23 cellular contexts compared by ENCODE assay signal in genomic region chr1:209395169-209395568, GRCh38.
DNase-seq lines count a peak whose midpoint lies in the region; ATAC-seq and TF ChIP-seq lines count a peak whose summit lies in the region.
"Had no signal": no experiment of that assay in that cellular context is flagged by ENCODE, and none has a peak within 500 bp of the region (broad histone marks: within the 10 kb centered on the region; RNA-seq: fewer than 3 reads in every experiment).

No MANE protein-coding gene starts in this region.

- H3K36me3 Mint-ChIP-seq in osteocyte (ENCODE audit: unreplicated experiment), result no peaks in the 10 kb centered on the region
- H3K36me3 Mint-ChIP-seq in effector memory CD8-positive, alpha-beta T cell (ENCODE audit: insufficient read depth), result no peaks in the 10 kb centered on the region
- H3K36me3 Mint-ChIP-seq: activated naive CD8-positive, alpha-beta T cell; CD4-positive, CD25-positive, alpha-beta regulatory T cell; natural killer cell treated with Interleukin-12 subunit alpha and Interleukin-12 subunit beta and Interleukin-15 and Interleukin-18, amount 100 ng/mL, for 72 hours had no signal

- ATAC-seq in effector memory CD8-positive, alpha-beta T cell (replicated peaks), result no peak
- ATAC-seq in HG03159 (IDR thresholded peaks at IDR 0.05; ENCODE audit: unreplicated experiment) (no peak), GM21360 (IDR thresholded peaks at IDR 0.05; ENCODE audit: unreplicated experiment) (no peak), HG02938 (IDR thresholded peaks at IDR 0.05; ENCODE audit: unreplicated experiment) (no peak)
- ATAC-seq: natural killer cell treated with Interleukin-12 subunit alpha and Interleukin-12 subunit beta and Interleukin-15 and Interleukin-18, amount 100 ng/mL, for 72 hours; stimulated activated naive CD8-positive, alpha-beta T cell treated with anti-CD3 and anti-CD28 coated beads, Interleukin-15, amount 100 ng/mL, for 72 hours had no signal

- no peaks in the 10 kb centered on the region for H3K27me3 Mint-ChIP-seq in osteocyte (ENCODE audit: unreplicated experiment)
- peaks cover 30 to 32% of the 10 kb centered on the region in 2 donors for H3K27me3 Mint-ChIP-seq in effector memory CD8-positive, alpha-beta T cell

- peak; percentile 68 for DNase-seq in ELF-1 (ENCODE audit: low read depth, low spot score)
- DNase-seq in SW480 (ENCODE audit: low spot score), result peak; percentile 79
- DNase-seq in foreskin melanocyte, result peak; percentile 14
- DNase-seq in osteocyte (ENCODE audit: extremely low spot score, unreplicated experiment), result no peak
- no peak for DNase-seq in effector memory CD8-positive, alpha-beta T cell
- DNase-seq: activated CD4-positive, alpha-beta T cell treated with anti-CD3 and anti-CD28 coated beads, Interleukin-2, amount 50 U/mL, for 48 hours; activated CD8-positive, alpha-beta memory T cell treated with anti-CD3 and anti-CD28 coated beads, Interleukin-2, amount 50 U/mL, for 4 hours; aorta; CD4-positive, CD25-positive, alpha-beta regulatory T cell; DMS 273 treated with DMSO at 0.1 percent for 48 hours; left ventricle myocardium inferior; NCI-H1436 treated with DMSO at 0.1 percent for 48 hours; sigmoid colon; stimulated activated CD4-positive, alpha-beta T cell treated with anti-CD3 and anti-CD28 coated beads, Interleukin-15, amount 100 ng/mL, for 24 hours; stimulated activated naive CD8-positive, alpha-beta T cell treated with anti-CD3 and anti-CD28 coated beads, Interleukin-15, amount 100 ng/mL, for 72 hours; thyroid gland had no signal

- peak overlapping the region; percentile 31 for H3K27ac Mint-ChIP-seq in osteocyte (ENCODE audit: unreplicated experiment)
- no peak overlapping the region for H3K27ac Mint-ChIP-seq in effector memory CD8-positive, alpha-beta T cell
- H3K27ac Mint-ChIP-seq: activated naive CD8-positive, alpha-beta T cell; activated T-helper 2 cell treated with anti-CD3 and anti-CD28 coated beads, Interferon-gamma antibody, Interleukin-2, Interleukin-4, amounts not matched to agents 10 μg/mL and 5 μg/mL and 100 μg/mL, durations not matched to agents 14 hours and 24 hours and 36 hours; CD4-positive, CD25-positive, alpha-beta regulatory T cell; natural killer cell treated with Interleukin-12 subunit alpha and Interleukin-12 subunit beta and Interleukin-15 and Interleukin-18, amount 100 ng/mL, for 72 hours; stimulated activated naive CD8-positive, alpha-beta T cell treated with anti-CD3 and anti-CD28 coated beads, Interleukin-15, amount 100 ng/mL, for 72 hours had no signal

- H3K9me3 Mint-ChIP-seq in osteocyte (ENCODE audit: unreplicated experiment), result no peaks in the 10 kb centered on the region
- no peaks in the 10 kb centered on the region for H3K9me3 Mint-ChIP-seq in effector memory CD8-positive, alpha-beta T cell
- H3K9me3 Mint-ChIP-seq: activated T-helper 2 cell treated with anti-CD3 and anti-CD28 coated beads, Interferon-gamma antibody, Interleukin-2, Interleukin-4, amounts not matched to agents 10 μg/mL and 5 μg/mL and 100 μg/mL, durations not matched to agents 14 hours and 24 hours and 36 hours; central memory CD8-positive, alpha-beta T cell; natural killer cell treated with Interleukin-12 subunit alpha and Interleukin-12 subunit beta and Interleukin-15 and Interleukin-18, amount 100 ng/mL, for 72 hours; stimulated activated naive CD8-positive, alpha-beta T cell treated with anti-CD3 and anti-CD28 coated beads, Interleukin-15, amount 100 ng/mL, for 72 hours had no signal

- H3K4me3 Mint-ChIP-seq in osteocyte (ENCODE audit: unreplicated experiment), result no peak overlapping the region
- H3K4me3 Mint-ChIP-seq in effector memory CD8-positive, alpha-beta T cell, result no peak overlapping the region
- H3K4me3 Mint-ChIP-seq: activated naive CD8-positive, alpha-beta T cell; CD4-positive, CD25-positive, alpha-beta regulatory T cell; central memory CD8-positive, alpha-beta T cell; natural killer cell treated with Interleukin-12 subunit alpha and Interleukin-12 subunit beta and Interleukin-15 and Interleukin-18, amount 100 ng/mL, for 72 hours; stimulated activated naive CD8-positive, alpha-beta T cell treated with anti-CD3 and anti-CD28 coated beads, Interleukin-15, amount 100 ng/mL, for 72 hours had no signal

- peaks cover 36% of the 10 kb centered on the region for H3K4me1 Mint-ChIP-seq in osteocyte (ENCODE audit: unreplicated experiment)
- no peaks in the 10 kb centered on the region for H3K4me1 Mint-ChIP-seq in effector memory CD8-positive, alpha-beta T cell (ENCODE audit: low read depth in 2 of 2)
- H3K4me1 Mint-ChIP-seq: CD4-positive, CD25-positive, alpha-beta regulatory T cell; central memory CD8-positive, alpha-beta T cell; stimulated activated naive CD8-positive, alpha-beta T cell treated with anti-CD3 and anti-CD28 coated beads, Interleukin-15, amount 100 ng/mL, for 72 hours had no signal

- no peak for TF ChIP-seq CTCF in osteocyte (IDR thresholded peaks at IDR 0.05)

Comparison
In these comparisons a context has a peak if more than half of its experiments do, and no peak if none do; other contexts are left out.
1. DNase-seq: peak in ELF-1 (single experiment), SW480 (single experiment) and foreskin melanocyte (single experiment); none in osteocyte (single experiment) and effector memory CD8-positive, alpha-beta T cell (0 of 3).